Comparison of ENCODE assay signal across 20 cellular contexts in the genomic region with DNA sequence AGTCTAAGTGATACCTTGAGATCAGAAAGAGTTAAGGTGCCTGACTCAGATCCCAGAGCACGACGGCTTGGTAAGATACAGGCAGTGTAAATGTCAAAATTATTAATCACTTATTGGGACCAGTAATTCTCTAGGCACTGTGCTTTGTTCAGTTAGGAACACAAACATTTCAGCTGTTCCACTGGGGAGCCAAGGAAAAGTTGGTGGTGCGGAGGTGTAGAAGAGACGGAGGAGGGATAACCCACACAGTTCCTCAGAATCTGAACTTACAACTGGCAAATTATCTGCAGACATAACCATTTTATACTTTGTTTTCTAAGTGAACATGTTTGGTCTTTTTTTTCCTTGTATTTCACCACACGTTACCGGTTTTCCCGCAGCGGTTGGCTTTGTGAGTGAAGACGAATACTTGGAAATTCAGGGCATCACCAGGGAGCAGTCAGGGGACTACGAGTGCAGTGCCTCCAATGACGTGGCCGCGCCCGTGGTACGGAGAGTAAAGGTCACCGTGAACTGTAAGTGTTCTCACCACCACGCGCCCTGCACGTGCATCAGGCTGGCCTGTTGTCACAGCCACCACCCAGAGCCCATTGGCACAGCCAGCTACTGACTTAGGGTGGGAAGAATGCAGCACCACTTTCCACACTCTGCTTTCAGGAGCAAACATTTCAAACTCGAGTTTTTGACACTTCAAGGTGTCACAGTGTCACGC.
"Had no signal": no experiment of that assay in that cellular context is flagged by ENCODE, and none has a peak within 500 bp of the region (broad histone marks: within the 10 kb centered on the region; RNA-seq: fewer than 3 reads in every experiment).

No MANE protein-coding gene starts in this region.

- H3K27ac ChIP-seq: SJCRH30 had no signal

- H3K36me3 ChIP-seq: SJCRH30 had no signal

- ATAC-seq: SK-N-SH treated with all-trans-retinoic acid at 6 μM for 48 hours had no signal

- H3K9me3 ChIP-seq: SJCRH30 had no signal

- H3K4me3 ChIP-seq: SJCRH30 had no signal

- DNase-seq: IMR-90, Kasumi-1, KG1, MM.1S, NCI-H1092 treated with DMSO at 0.1 percent for 48 hours, NCI-H1436, NCI-H187, NCI-H2029, NCI-H2081 treated with DMSO at 0.1 percent for 48 hours, NCI-H2171, NCI-H226, NCI-H446, NCI-H510A, NCI-H524 treated with DMSO at 0.1 percent for 48 hours, NCI-H69, NCI-H774, RPMI8226, SHP77, SJCRH30 had no signal

- H3K4me1 ChIP-seq: SJCRH30 had no signal

- H3K27me3 ChIP-seq: SJCRH30 had no signal
